7 cellular contexts compared by ENCODE assay signal in the genomic region with DNA sequence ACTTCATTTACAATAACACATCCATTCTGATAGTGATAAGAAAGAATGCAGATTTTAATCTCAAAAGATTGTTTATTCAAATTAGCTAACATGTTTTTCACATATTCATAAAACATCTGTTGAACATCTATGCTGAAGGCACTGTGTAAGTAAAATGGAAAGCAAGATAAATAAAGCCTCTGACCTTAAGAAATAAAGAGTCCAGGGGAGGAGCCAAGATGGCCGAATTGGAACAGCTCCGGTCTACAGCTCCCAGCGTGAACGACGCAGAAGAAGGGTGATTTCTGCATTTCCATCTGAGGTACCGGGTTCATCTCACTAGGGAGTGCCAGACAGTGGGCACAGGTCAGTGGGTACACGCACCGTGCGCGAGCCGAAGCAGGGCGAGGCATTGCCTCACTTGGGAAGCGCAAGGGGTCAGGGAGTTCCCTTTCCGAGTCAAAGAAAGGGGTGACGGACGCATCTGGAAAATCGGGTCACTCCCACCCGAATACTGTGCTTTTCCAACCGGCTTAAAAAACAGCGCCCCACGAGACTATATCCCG.
DNase-seq lines count a peak whose midpoint lies in the region; ATAC-seq, FAIRE-seq and TF ChIP-seq lines count a peak whose summit lies in the region.
"Not testable (repeated sequence)": the region's sequence is repeated elsewhere in the genome, so short reads cannot be mapped to it uniquely, and the experiment has no call there.

No MANE protein-coding gene starts in this region.

- not testable (repeated sequence) for H3K56ac ChIP-seq in H1 (replicated peaks; ENCODE audit: insufficient read length, low read depth, low read length)

- H2BK15ac ChIP-seq in H1 (ENCODE audit: low read length), result not testable (repeated sequence)

- not testable (repeated sequence) for H2BK12ac ChIP-seq in H1 (ENCODE audit: low read depth, low read length)
- peak overlapping the region; percentile 58 for H2BK12ac ChIP-seq in trophoblast cell (ENCODE audit: low read length)

- not testable (repeated sequence) for H3K9me2 ChIP-seq in HCT116 (ENCODE audit: insufficient read depth)

- H4K91ac ChIP-seq in H1 (replicated peaks; ENCODE audit: insufficient read length, low read length); trophoblast cell (ENCODE audit: low read depth, low read length): not testable (repeated sequence)

- not testable (repeated sequence) for TF ChIP-seq CTCF in HCT116 (IDR thresholded peaks at IDR 0.05 in 2 of 3, conservative IDR thresholded peaks at IDR 0.05 in 1 of 3; ENCODE audit: borderline replicate concordance in 1 of 3, insufficient read depth in 1 of 3, low read depth in 2 of 3, low read length in 2 of 3); H1 (IDR thresholded peaks at IDR 0.05; ENCODE audit: control extremely low read depth in 1 of 3, insufficient read depth in 1 of 3, low read depth in 1 of 3, low read length in 3 of 3)

- not testable (repeated sequence) for ATAC-seq in HCT116

- not testable (repeated sequence) for H3K79me2 ChIP-seq in HCT116 (ENCODE audit: insufficient read depth, low read length); H1 (ENCODE audit: control insufficient read depth in 1 of 2, insufficient read depth in 2 of 2, low read length in 2 of 2); trophoblast cell (ENCODE audit: control insufficient read depth, insufficient read depth, low read length, poor library complexity)

- BruUV-seq in HCT116 (replicated peaks; lab: Mats Ljungman, UMichigan), result not testable (repeated sequence)

- not testable (repeated sequence) for H3K4me3 ChIP-seq in HCT116 (replicated peaks in 1 of 2; ENCODE audit: low read depth in 1 of 2, low read length in 2 of 2); trophoblast cell (ENCODE audit: low read depth, low read length)
- peak overlapping the region in 1 of 4 experiments; percentile 6; a peak in 1 of 8 replicates for H3K4me3 ChIP-seq in H1 (ENCODE audit: extremely low read depth in 1 of 4, insufficient read depth in 2 of 4, low read depth in 3 of 4, low read length in 4 of 4)

- H4K12ac ChIP-seq in trophoblast cell (ENCODE audit: low read depth, low read length), result not testable (repeated sequence)

- CTCF ChIA-PET in HCT116 (lab: Charles Lee); H1 (lab: Charles Lee; ENCODE audit: partially characterized antibody): not testable (repeated sequence)

- TF ChIP-seq EP300 in H1 (IDR thresholded peaks at IDR 0.05; ENCODE audit: borderline replicate concordance in 1 of 2, low read depth in 2 of 2, low read length in 2 of 2), result not testable (repeated sequence)

- not testable (repeated sequence) for H3K27me3 ChIP-seq in HCT116 (ENCODE audit: insufficient read depth, low read length); H1 (replicated peaks in 1 of 4; ENCODE audit: control insufficient read depth in 3 of 4, extremely low read depth in 1 of 4, insufficient read depth in 3 of 4, low read length in 3 of 4); trophoblast cell (ENCODE audit: insufficient read depth, low read length)

- not testable (repeated sequence) for H2BK5ac ChIP-seq in H1 (ENCODE audit: low read depth, low read length); trophoblast cell (ENCODE audit: low read depth, low read length, poor library complexity)

- not testable (repeated sequence) for H3K4me1 ChIP-seq in HCT116 (ENCODE audit: control insufficient read depth in 1 of 2, insufficient read depth in 2 of 2, low read length in 2 of 2); H1 (replicated peaks in 1 of 4; ENCODE audit: control insufficient read depth in 3 of 4, insufficient read depth in 4 of 4, low read length in 3 of 4); trophoblast cell (ENCODE audit: control insufficient read depth in 1 of 2, insufficient read depth in 2 of 2, low read length in 2 of 2)

- not testable (repeated sequence) for H4K8ac ChIP-seq in H1 (ENCODE audit: extremely low read depth, insufficient read depth, low read length); trophoblast cell (ENCODE audit: low read depth, low read length)

- peak; percentile 35 for DNase-seq in DMS53 treated with DMSO at 0.1 percent for 48 hours (lab: John Stamatoyannopoulos, UW; ENCODE audit: unreplicated experiment)
- DNase-seq in HCT116 (ENCODE audit: low read depth, low spot score); H1 (ENCODE audit: low read depth in 1 of 2, low spot score in 2 of 2); trophoblast cell: not testable (repeated sequence)
- DNase-seq in NCI-H2029 (lab: John Stamatoyannopoulos, UW), result peak; percentile 6
- peak; percentile 65 for DNase-seq in SK-N-DZ (ENCODE audit: low spot score)
- peak; percentile 5 for DNase-seq in left kidney (ENCODE audit: low read depth, low spot score)

- not testable (repeated sequence) for H3K23ac ChIP-seq in H1 (ENCODE audit: insufficient read length); trophoblast cell (ENCODE audit: low read length)

- H4K20me1 ChIP-seq in HCT116 (ENCODE audit: insufficient read depth); H1 (replicated peaks in 1 of 2; ENCODE audit: control insufficient read depth in 1 of 2, insufficient read depth in 2 of 2, low read length in 2 of 2): not testable (repeated sequence)

- intact Hi-C loops in HCT116 (cut with micrococcal nuclease), result not testable (repeated sequence)

- H3K23me2 ChIP-seq in H1 (ENCODE audit: low read depth, low read length), result not testable (repeated sequence)

- H3K27ac ChIP-seq in HCT116 (ENCODE audit: low read depth, low read length); H1 (ENCODE audit: low read depth, low read length); trophoblast cell (ENCODE audit: low read depth, low read length): not testable (repeated sequence)

- not testable (repeated sequence) for TF ChIP-seq RAD21 in HCT116 (IDR thresholded peaks at IDR 0.05; ENCODE audit: low read depth); H1 (IDR thresholded peaks at IDR 0.05 in 1 of 2, conservative IDR thresholded peaks at IDR 0.05 in 1 of 2; ENCODE audit: low read depth in 2 of 2, low read length in 2 of 2)

- TF ChIP-seq POLR2A in HCT116 (IDR thresholded peaks at IDR 0.05; ENCODE audit: borderline replicate concordance, extremely low read depth, insufficient read depth, insufficient read length); H1 (IDR thresholded peaks at IDR 0.05; ENCODE audit: control extremely low read depth in 1 of 2, low read depth in 2 of 2, low read length in 2 of 2): not testable (repeated sequence)

- H3K14ac ChIP-seq in H1 (ENCODE audit: insufficient read length); trophoblast cell (ENCODE audit: low read length): not testable (repeated sequence)

- not testable (repeated sequence) for H3K36me3 ChIP-seq in HCT116 (ENCODE audit: control insufficient read depth in 1 of 2, insufficient read depth in 2 of 2, low read length in 2 of 2); H1 (ENCODE audit: control insufficient read depth in 2 of 4, insufficient read depth in 4 of 4, low read length in 3 of 4); trophoblast cell (ENCODE audit: control insufficient read depth in 1 of 2, insufficient read depth in 2 of 2, low read length in 2 of 2)

- H3K9me3 ChIP-seq in HCT116 (ENCODE audit: control insufficient read depth in 1 of 2, insufficient read depth in 1 of 2, low read depth in 1 of 2, low read length in 2 of 2); H1 (ENCODE audit: insufficient read depth in 2 of 2, low read depth in 1 of 2, low read length in 1 of 2); trophoblast cell (ENCODE audit: insufficient read depth, low read depth, low read length): not testable (repeated sequence)

- H4K5ac ChIP-seq in H1 (ENCODE audit: insufficient read length, low read depth, low read length), result not testable (repeated sequence)

- not testable (repeated sequence) for FAIRE-seq in H1 (lab: Jason Lieb, UNC)

- whole genome bisulfite sequencing in H1 (ENCODE audit: extremely low coverage in 1 of 2, insufficient coverage in 1 of 2, insufficient read length in 1 of 2, insufficient replicate concordance in 2 of 2, low coverage in 1 of 2, low lambda C conversion rate in 2 of 2, missing lambda C conversion rate in 1 of 2), 2 experiments, result 89% methylated on average over 22 of the region's 22 CpGs; no CpG with 5 or more reads in 1 of the 2 experiments
- WGBS in trophoblast cell (ENCODE audit: extremely low coverage, insufficient coverage, insufficient read length), result no CpG with 5 or more reads among the region's 22 CpGs

- H2BK120ac ChIP-seq in H1 (replicated peaks; ENCODE audit: low read depth, low read length); trophoblast cell (ENCODE audit: insufficient read depth, low read length, poor library complexity): not testable (repeated sequence)

- POLR2A ChIA-PET in HCT116 (lab: Charles Lee), result not testable (repeated sequence)
- POLR2A ChIA-PET in H1 (lab: Charles Lee; ENCODE audit: partially characterized antibody), result interaction anchor here (0.6 kb wide), 1 partner anchor 29 kb away, joined by 3 read pairs; no protein-coding TSS in a partner anchor

- not testable (repeated sequence) for H3K9ac ChIP-seq in HCT116 (ENCODE audit: low read length); H1 (replicated peaks in 1 of 4; ENCODE audit: extremely low read depth in 1 of 4, low read depth in 3 of 4, low read length in 3 of 4); trophoblast cell (ENCODE audit: low read length)

- H3K4me2 ChIP-seq in HCT116 (ENCODE audit: low read length); trophoblast cell (ENCODE audit: low read length): not testable (repeated sequence)
- peak overlapping the region in 1 of 2 experiments; percentile 42; a peak in 3 of 4 replicates for H3K4me2 ChIP-seq in H1 (ENCODE audit: insufficient read depth in 1 of 2, low read depth in 2 of 2, low read length in 2 of 2)

- H2AFZ ChIP-seq in HCT116 (ENCODE audit: low read depth, low read length, poor library complexity, severe bottlenecking) (peak overlapping the region; percentile 2), H1 (ENCODE audit: low read length) (0 out of 2 replicates have a peak overlapping the region, but pooled peaks have one; percentile 76)
- not testable (repeated sequence) for H2AFZ ChIP-seq in trophoblast cell (ENCODE audit: insufficient read depth, low read length, poor library complexity)

- not testable (repeated sequence) for H2AK5ac ChIP-seq in H1 (ENCODE audit: low read depth, low read length); trophoblast cell (ENCODE audit: low read length)

- H3K4ac ChIP-seq in H1 (replicated peaks; ENCODE audit: insufficient read length, low read depth, low read length); trophoblast cell (ENCODE audit: low read depth, low read length): not testable (repeated sequence)

- RAD21 ChIA-PET in HCT116 (lab: Charles Lee; ENCODE audit: low non-redundant PET in 1 of 2, low total read pairs in 2 of 2, uncharacterized antibody in 2 of 2, unreplicated experiment in 2 of 2), result not testable (repeated sequence)

- not testable (repeated sequence) for H3K18ac ChIP-seq in H1 (ENCODE audit: extremely low read depth, low read length); trophoblast cell (ENCODE audit: low read length)

- not testable (repeated sequence) for H2BK20ac ChIP-seq in H1 (ENCODE audit: low read length)

- H3K79me1 ChIP-seq in H1 (ENCODE audit: low read depth, low read length); trophoblast cell (ENCODE audit: low read length): not testable (repeated sequence)
